Comparison of ENCODE assay signal across 8 cellular contexts in genomic region chr7:87152112-87152896, GRCh38. TPM values are rescaled to one million over a fixed set of nuclear protein-coding genes. Genes with fewer than 3 reads are reported as not detected.
A peak's percentile ranks its signal among the peaks of the same experiment; 100 is the strongest.
DNase-seq lines count a peak whose midpoint lies in the region; TF ChIP-seq lines count a peak whose summit lies in the region.

TSS of gene DMTF1 (plus strand) at chr7:87152453. CDS start at chr7:87164942, 12,489 bp downstream.

- peak within 1 kb of the TSS; percentile 79 for H3K27ac ChIP-seq in effector memory CD4-positive, alpha-beta T cell (ENCODE audit: insufficient read depth, low read length, poor library complexity, severe bottlenecking)

- DNase-seq in CMK (ENCODE audit: low read depth) (peak; percentile 81), GM20000 (ENCODE audit: low spot score) (peak; percentile 94), HT-29 (ENCODE audit: low spot score) (peak; percentile 96), NOMO-1 (lab: John Stamatoyannopoulos, UW; ENCODE audit: unreplicated experiment in 2 of 2) (peak; percentile 100), medulla oblongata (ENCODE audit: extremely low spot score) (peak; percentile 97)
- DNase-seq in effector memory CD4-positive, alpha-beta T cell: peak; percentile 79 to 83 (median 81)
- DNase-seq in stimulated activated CD8-positive, alpha-beta memory T cell treated with anti-CD3 and anti-CD28 coated beads, Interleukin-12 subunit alpha, Interleukin-12 subunit beta, amount 100 ng/mL, for 1 hour (ENCODE audit: low read depth): peak; percentile 77

- no peaks in the 10 kb centered on the region for H3K27me3 ChIP-seq in effector memory CD4-positive, alpha-beta T cell (replicated peaks; ENCODE audit: control insufficient read depth, insufficient read depth, low read length, poor library complexity, severe bottlenecking)

- no peaks in the 10 kb centered on the region for H3K9me3 ChIP-seq in effector memory CD4-positive, alpha-beta T cell (ENCODE audit: control insufficient read depth, low read length)

- CTCF ChIA-PET in activated CD8-positive, alpha-beta memory T cell treated with anti-CD3 and anti-CD28 coated beads for 36 hours (lab: Charles Lee): interaction anchor here (1.0 to 1.9 kb wide), 4 partner anchors 12 to 225 kb away, joined by 8 read pairs; partner anchors contain the start of gene TMEM243

- POLR2A ChIA-PET in activated CD8-positive, alpha-beta memory T cell treated with anti-CD3 and anti-CD28 coated beads for 36 hours (lab: Charles Lee): interaction anchor here (0.6 to 4.6 kb wide), 12 partner anchors 8 to 448 kb away, joined by 3 to 67 read pairs (median 4); partner anchors contain the start of genes ABCB1, ELAPOR2 and TMEM243

- peaks cover 24% of the 10 kb centered on the region for H3K4me1 ChIP-seq in effector memory CD4-positive, alpha-beta T cell (ENCODE audit: control insufficient read depth, insufficient read depth, low read length, poor library complexity, severe bottlenecking)

- H3K36me3 ChIP-seq in effector memory CD4-positive, alpha-beta T cell (ENCODE audit: control insufficient read depth, insufficient read depth, low read length): no peaks in the 10 kb centered on the region

- H3K4me3 ChIP-seq in effector memory CD4-positive, alpha-beta T cell (ENCODE audit: insufficient read depth, low read depth, low read length, poor library complexity, severe bottlenecking): peak within 1 kb of the TSS; percentile 96

- TF ChIP-seq CTCF in GM20000 (IDR thresholded peaks at IDR 0.05; ENCODE audit: extremely low read depth, missing control alignments): no peak

RNA-seq across cellular contexts. Expression of gene DMTF1, which starts in this region (rescaled TPM):
- 41.1 and 48.0 TPM in 2 replicates for total RNA-seq in HT-29 (2014; rRNA removed; shearing (Covaris generic))
- total RNA-seq in activated CD8-positive, alpha-beta memory T cell treated with anti-CD3 and anti-CD28 coated beads for 36 hours: 10 to 100 TPM; 68.0 to 69.3 TPM

Comparison
In these comparisons a context has a peak if more than half of its experiments do, and no peak if none do; other contexts are left out.
1. Peak in every context shown above with its lines: DNase-seq, H3K4me3 ChIP-seq and H3K27ac ChIP-seq.